ENCODE assay signal across 8 cellular contexts in the genomic region with DNA sequence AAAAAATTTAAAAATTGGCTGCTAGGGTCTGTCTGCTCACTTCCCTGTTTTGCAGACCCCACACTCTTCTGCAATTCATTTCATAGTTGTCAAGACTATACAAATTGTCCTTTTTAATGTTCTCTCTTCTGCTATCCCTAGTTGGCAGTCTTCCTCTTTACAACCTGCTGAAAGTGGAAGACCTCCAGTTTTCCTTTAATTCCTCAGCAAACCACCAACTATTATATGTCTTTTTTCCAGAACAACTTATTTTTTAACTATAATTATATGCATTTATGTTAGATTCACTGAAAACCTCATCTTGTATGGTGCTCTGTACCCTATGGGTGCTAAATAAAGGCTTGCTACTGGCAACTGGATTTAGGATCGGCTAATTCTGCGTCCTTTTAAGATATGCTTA. TPM values are rescaled to one million over a fixed set of nuclear protein-coding genes. Genes with fewer than 3 reads are reported as not detected.
DNase-seq lines count a peak whose midpoint lies in the region; ATAC-seq and TF ChIP-seq lines count a peak whose summit lies in the region.

No MANE protein-coding gene starts in this region.

- peak overlapping the region; percentile 99 for H3K27ac Mint-ChIP-seq in T-helper 1 cell treated with Interleukin-12 subunit alpha and Interleukin-12 subunit beta and Interleukin-4 antibody, amounts not matched to agents 30 μg/mL and 1 μg/mL, for 36 hours

- H3K36me3 ChIP-seq in gastroesophageal sphincter: peaks cover 0 to 18% of the 10 kb centered on the region in 2 donors

- H3K27me3 ChIP-seq in gastroesophageal sphincter: no peaks in the 10 kb centered on the region

- DNase-seq in T-helper 1 cell (no peak), SKM-1 (lab: John Stamatoyannopoulos, UW; ENCODE audit: unreplicated experiment) (peak; percentile 43), superior temporal gyrus (ENCODE audit: extremely low spot score) (peak; percentile 17), mesenteric fat pad (ENCODE audit: low spot score) (no peak)
- DNase-seq in activated CD4-positive, CD25-positive, alpha-beta regulatory T cell (lab: John Stamatoyannopoulos, UW): no peak

- peak overlapping the region; percentile 43 to 63 for H3K4me3 ChIP-seq in gastroesophageal sphincter

- H3K4me3 Mint-ChIP-seq in T-helper 1 cell treated with Interleukin-12 subunit alpha and Interleukin-12 subunit beta and Interleukin-4 antibody, amounts not matched to agents 30 μg/mL and 1 μg/mL, for 36 hours: peak overlapping the region; percentile 97

- peaks cover 44% of the 10 kb centered on the region for H3K4me1 Mint-ChIP-seq in T-helper 1 cell treated with Interleukin-12 subunit alpha and Interleukin-12 subunit beta and Interleukin-4 antibody, amounts not matched to agents 30 μg/mL and 1 μg/mL, for 36 hours (ENCODE audit: low read depth)

- ATAC-seq in gastroesophageal sphincter (no peak), HG03097 (IDR thresholded peaks at IDR 0.05; ENCODE audit: low FRiP score, unreplicated experiment) (no peak)

- no peaks in the 10 kb centered on the region for H3K9me3 Mint-ChIP-seq in T-helper 1 cell treated with Interleukin-12 subunit alpha and Interleukin-12 subunit beta and Interleukin-4 antibody, amounts not matched to agents 30 μg/mL and 1 μg/mL, for 36 hours

- TF ChIP-seq POLR2A in gastroesophageal sphincter (IDR thresholded peaks at IDR 0.05): no peak

- peak overlapping the region; percentile 72 to 96 (median 94) for H3K27ac ChIP-seq in gastroesophageal sphincter

- peaks cover 0 to 11% (median 0%) of the 10 kb centered on the region in 3 donors for H3K4me1 ChIP-seq in gastroesophageal sphincter

- H3K27me3 Mint-ChIP-seq in T-helper 1 cell treated with Interleukin-12 subunit alpha and Interleukin-12 subunit beta and Interleukin-4 antibody, amounts not matched to agents 30 μg/mL and 1 μg/mL, for 36 hours (ENCODE audit: low read depth): no peaks in the 10 kb centered on the region

- TF ChIP-seq EP300 in gastroesophageal sphincter (IDR thresholded peaks at IDR 0.05): no peak

- 55 to 57% methylated on average over 2 of the region's 2 CpGs for whole genome bisulfite sequencing in gastroesophageal sphincter (ENCODE audit: low coverage in 1 of 2), 2 donors

- no peaks in the 10 kb centered on the region for H3K9me3 ChIP-seq in gastroesophageal sphincter

- peaks cover 38% of the 10 kb centered on the region for H3K36me3 Mint-ChIP-seq in T-helper 1 cell treated with Interleukin-12 subunit alpha and Interleukin-12 subunit beta and Interleukin-4 antibody, amounts not matched to agents 30 μg/mL and 1 μg/mL, for 36 hours (ENCODE audit: low read depth)

- TF ChIP-seq CTCF in gastroesophageal sphincter (IDR thresholded peaks at IDR 0.05): no peak

RNA-seq across cellular contexts. Expression of a gene that starts 1.1 kb away (rescaled TPM):
- 10 to 100 TPM; 33.1 to 42.7 (median 38.7) TPM for total RNA-seq in gastroesophageal sphincter
- total RNA-seq in mesenteric fat pad: 52.4 TPM

RNA-seq across cellular contexts. Expression of a gene that starts 50.6 kb away (rescaled TPM):
- total RNA-seq in gastroesophageal sphincter: 10 to 100 TPM in 3 of 4 donors, 1 to 10 TPM in 1; 10.0 to 13.4 (median 10.6) TPM
- 8.1 TPM for total RNA-seq in mesenteric fat pad

RNA-seq across cellular contexts. Expression of a gene that starts 50.8 kb away (rescaled TPM):
- total RNA-seq in gastroesophageal sphincter (100 to 1,000 TPM in 3 of 4 donors, 10 to 100 TPM in 1; 84.2 to 131 (median 114) TPM), mesenteric fat pad (9.3 TPM)

Comparison
In these comparisons a context has a peak if more than half of its experiments do, and no peak if none do; other contexts are left out.
1. DNase-seq: peak in SKM-1 (single experiment) and superior temporal gyrus (single experiment); none in T-helper 1 cell (0 of 5), activated CD4-positive, CD25-positive, alpha-beta regulatory T cell (0 of 4) and mesenteric fat pad (single experiment).